Comparison of ENCODE assay signal across 15 cellular contexts in the genomic region with DNA sequence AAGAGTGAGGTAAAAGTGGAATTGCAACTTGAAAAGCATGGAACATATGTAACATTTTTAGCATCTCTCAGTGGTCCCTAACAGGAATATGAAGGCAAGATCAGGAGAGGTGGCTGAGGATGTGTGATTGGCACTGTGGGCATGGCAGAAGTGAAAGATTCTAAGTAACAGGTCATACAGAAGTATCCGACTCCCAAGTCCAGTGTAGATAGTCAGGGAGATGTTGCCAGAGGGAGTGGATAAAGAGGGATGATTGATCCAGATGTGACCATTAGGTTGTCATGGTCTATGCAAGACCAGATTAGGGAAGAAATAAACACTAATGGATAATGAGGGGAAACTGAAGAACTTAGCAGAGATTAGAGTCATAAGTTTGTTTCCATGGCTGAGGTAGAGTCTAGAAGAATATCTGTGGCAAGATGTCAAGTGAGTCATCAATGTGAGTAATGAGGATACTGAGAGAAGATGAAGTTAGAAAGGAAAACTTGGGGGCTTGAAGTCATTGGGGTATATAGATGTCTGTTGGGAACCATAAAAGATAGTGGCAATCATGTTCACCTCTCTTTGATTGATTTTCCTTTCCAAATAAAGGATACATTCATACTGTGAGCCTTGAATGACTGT. TPM values are rescaled to one million over a fixed set of nuclear protein-coding genes. Genes with fewer than 3 reads are reported as not detected.
DNase-seq lines count a peak whose midpoint lies in the region; ATAC-seq and TF ChIP-seq lines count a peak whose summit lies in the region.
"Had no signal": no experiment of that assay in that cellular context is flagged by ENCODE, and none has a peak within 500 bp of the region (broad histone marks: within the 10 kb centered on the region; RNA-seq: fewer than 3 reads in every experiment).

No MANE protein-coding gene starts in this region.

- no TSS peak for BruUV-seq in Calu3 (replicated peaks; lab: Mats Ljungman, UMichigan)

- TF ChIP-seq RAD21 in SK-N-SH (IDR thresholded peaks at IDR 0.05; ENCODE audit: low read length), result no peak

- H3K36me3 ChIP-seq in SK-N-SH (replicated peaks in 1 of 2; ENCODE audit: control insufficient read depth in 1 of 2, insufficient read depth in 2 of 2, low read length in 1 of 2) (peaks cover 74 to 80% of the 10 kb centered on the region in 2 experiments), uterus (no peaks in the 10 kb centered on the region)
- H3K36me3 ChIP-seq: BLaER1 had no signal

- DNase-seq in Right ventricle myocardium superior (no peak), cardiac septum (ENCODE audit: low spot score) (no peak), SK-N-SH (no peak), fibroblast of the conjunctiva (ENCODE audit: low read depth) (peak; percentile 31), uterus (no peak), Calu3 (no peak), cerebellar cortex (ENCODE audit: low spot score) (no peak)
- DNase-seq in activated T-helper 1 cell treated with anti-CD3 and anti-CD28 coated beads, Interleukin-12 subunit alpha, Interleukin-12 subunit beta, Interleukin-2, Interleukin-4 antibody, amounts not matched to agents 30 ng/mL and 10 ng/mL and 1 ng/mL, durations not matched to agents 14 hours and 24 hours and 36 hours (ENCODE audit: low spot score), result no peak
- DNase-seq: islet precursor cell, NCI-H2029 treated with DMSO at 0.1 percent for 48 hours had no signal

- CTCF ChIA-PET in SK-N-SH (lab: Yijun Ruan, JAX) (interaction anchor here (1.4 to 8.9 kb wide), 2 partner anchors 47 to 78 kb away, joined by 5 to 115 read pairs; no protein-coding TSS in a partner anchor), Calu3 (lab: Charles Lee) (interaction anchor here (0.6 kb wide), 1 partner anchor 431 kb away, joined by 3 read pairs; no protein-coding TSS in a partner anchor)

- ATAC-seq in Right ventricle myocardium superior (ENCODE audit: poor library complexity), result peak; percentile 65
- ATAC-seq: HepG2 had no signal

- no peak overlapping the region for H3K4me3 Mint-ChIP-seq in Calu3 (ENCODE audit: low read depth, unreplicated experiment)
- H3K4me3 Mint-ChIP-seq in activated T-helper 1 cell treated with anti-CD3 and anti-CD28 coated beads, Interleukin-12 subunit alpha, Interleukin-12 subunit beta, Interleukin-2, Interleukin-4 antibody, amounts not matched to agents 30 ng/mL and 10 ng/mL and 1 ng/mL, durations not matched to agents 14 hours and 24 hours and 36 hours, result no peak overlapping the region
- H3K4me3 Mint-ChIP-seq: nephron had no signal

- H3K27ac Mint-ChIP-seq in Calu3 (ENCODE audit: unreplicated experiment), result no peak overlapping the region
- H3K27ac Mint-ChIP-seq in activated T-helper 1 cell treated with anti-CD3 and anti-CD28 coated beads, Interleukin-12 subunit alpha, Interleukin-12 subunit beta, Interleukin-2, Interleukin-4 antibody, amounts not matched to agents 30 ng/mL and 10 ng/mL and 1 ng/mL, durations not matched to agents 14 hours and 24 hours and 36 hours, result no peak overlapping the region
- H3K27ac Mint-ChIP-seq: nephron had no signal

- no peak overlapping the region for H3K9ac ChIP-seq in SK-N-SH
- H3K9ac ChIP-seq: BLaER1 had no signal

- H2AFZ ChIP-seq in SK-N-SH (ENCODE audit: low read depth), result no peak overlapping the region

- H3K27ac ChIP-seq in SK-N-SH (ENCODE audit: low read depth in 2 of 2, low read length in 1 of 2) (peak overlapping the region in 1 of 2 experiments; percentile 65; a peak in 3 of 4 replicates), uterus (peak overlapping the region; percentile 6 to 34)
- H3K27ac ChIP-seq: BLaER1, epithelial cell of prostate had no signal

- no peaks in the 10 kb centered on the region for H3K27me3 ChIP-seq in SK-N-SH (ENCODE audit: insufficient read depth)
- no peaks in the 10 kb centered on the region for H3K27me3 ChIP-seq in uterus
- H3K27me3 ChIP-seq: BLaER1 had no signal

- no peak for TF ChIP-seq POLR2A in uterus (IDR thresholded peaks at IDR 0.05)

- no peaks in the 10 kb centered on the region for H3K36me3 Mint-ChIP-seq in Calu3 (ENCODE audit: insufficient read depth, unreplicated experiment)
- H3K36me3 Mint-ChIP-seq in activated T-helper 1 cell treated with anti-CD3 and anti-CD28 coated beads, Interleukin-12 subunit alpha, Interleukin-12 subunit beta, Interleukin-2, Interleukin-4 antibody, amounts not matched to agents 30 ng/mL and 10 ng/mL and 1 ng/mL, durations not matched to agents 14 hours and 24 hours and 36 hours (ENCODE audit: low read depth), result no peaks in the 10 kb centered on the region

- TF ChIP-seq CTCF in SK-N-SH (IDR thresholded peaks at IDR 0.05), result no peak
- TF ChIP-seq CTCF in uterus (IDR thresholded peaks at IDR 0.05), result no peak
- no peak for TF ChIP-seq CTCF in Calu3 (IDR thresholded peaks at IDR 0.05; ENCODE audit: unreplicated experiment)

- H3K79me2 ChIP-seq in SK-N-SH (ENCODE audit: insufficient read depth), result no peaks in the 10 kb centered on the region

- peaks cover 26% of the 10 kb centered on the region for H3F3A ChIP-seq in SK-N-SH (replicated peaks; ENCODE audit: insufficient read depth)

- H4K20me1 ChIP-seq in SK-N-SH (ENCODE audit: insufficient read depth), result no peaks in the 10 kb centered on the region
- H4K20me1 ChIP-seq: BLaER1 had no signal

- POLR2A ChIA-PET in SK-N-SH (lab: Yijun Ruan, JAX), result no interaction called here

- H3K9me3 ChIP-seq in SK-N-SH (no peaks in the 10 kb centered on the region), uterus (no peaks in the 10 kb centered on the region)
- H3K9me3 ChIP-seq: BLaER1 had no signal

- peak overlapping the region; percentile 42; the same call in 1 of the 2 replicates for H3K4me2 ChIP-seq in SK-N-SH
- H3K4me2 ChIP-seq: BLaER1 had no signal

- no peaks in the 10 kb centered on the region for H3K4me1 Mint-ChIP-seq in Calu3 (ENCODE audit: low read depth, unreplicated experiment)
- no peaks in the 10 kb centered on the region for H3K4me1 Mint-ChIP-seq in activated T-helper 1 cell treated with anti-CD3 and anti-CD28 coated beads, Interleukin-12 subunit alpha, Interleukin-12 subunit beta, Interleukin-2, Interleukin-4 antibody, amounts not matched to agents 30 ng/mL and 10 ng/mL and 1 ng/mL, durations not matched to agents 14 hours and 24 hours and 36 hours (ENCODE audit: low read depth)

- 88% methylated on average over 1 of the region's 1 CpG for WGBS in SK-N-SH (ENCODE audit: low lambda C conversion rate)

- H3K4me1 ChIP-seq in SK-N-SH (ENCODE audit: control insufficient read depth in 1 of 2, insufficient read depth in 2 of 2, low read depth in 1 of 2, low read length in 1 of 2), result peaks cover 9 to 15% of the 10 kb centered on the region in 2 experiments; a peak in 3 of 4 replicates
- no peaks in the 10 kb centered on the region for H3K4me1 ChIP-seq in uterus

- intact Hi-C loops in Right ventricle myocardium superior (cut with DNase I) (loop anchor here (2.0 to 10.0 kb wide), 3 partner anchors 48 to 152 kb away; no protein-coding TSS in a partner anchor), cardiac septum (cut with DNase I) (loop anchor here (1.0 to 5.0 kb wide), 3 partner anchors 45 to 160 kb away; no protein-coding TSS in a partner anchor), uterus (cut with DNase I; ENCODE audit: low total_unique reads) (loop anchor here (2.0 kb wide), 1 partner anchor 80 kb away; no protein-coding TSS in a partner anchor), Calu3 (cut with micrococcal nuclease; ENCODE audit: unreplicated experiment) (loop anchor here (1.0 to 2.0 kb wide), 3 partner anchors 47 to 160 kb away; no protein-coding TSS in a partner anchor)
- intact Hi-C loops in activated T-helper 1 cell treated with anti-CD3 and anti-CD28 coated beads, Interleukin-12 subunit alpha, Interleukin-12 subunit beta, Interleukin-2, Interleukin-4 antibody, amounts not matched to agents 30 ng/mL and 10 ng/mL and 1 ng/mL, durations not matched to agents 14 hours and 24 hours and 36 hours (cut with micrococcal nuclease), result loop anchor here (1.0 to 10.0 kb wide), 3 partner anchors 77 to 302 kb away; no protein-coding TSS in a partner anchor

- TF ChIP-seq EP300 in SK-N-SH (IDR thresholded peaks at IDR 0.05; ENCODE audit: borderline replicate concordance in 1 of 2, low read depth in 1 of 2, low read length in 1 of 2), result peak in 1 of 2 experiments; percentile 27; a peak in 1 of 4 replicates

- H3K9me2 ChIP-seq in SK-N-SH, result no peaks in the 10 kb centered on the region

- H3K4me3 ChIP-seq in SK-N-SH (ENCODE audit: low read depth in 2 of 2, low read length in 1 of 2) (no peak overlapping the region), uterus (no peak overlapping the region)
- H3K4me3 ChIP-seq: BLaER1 had no signal

- H3K9me3 Mint-ChIP-seq in Calu3 (ENCODE audit: low read depth, unreplicated experiment), result no peaks in the 10 kb centered on the region
- H3K9me3 Mint-ChIP-seq in activated T-helper 1 cell treated with anti-CD3 and anti-CD28 coated beads, Interleukin-12 subunit alpha, Interleukin-12 subunit beta, Interleukin-2, Interleukin-4 antibody, amounts not matched to agents 30 ng/mL and 10 ng/mL and 1 ng/mL, durations not matched to agents 14 hours and 24 hours and 36 hours, result no peaks in the 10 kb centered on the region
- H3K9me3 Mint-ChIP-seq: nephron had no signal

- H3K27me3 Mint-ChIP-seq in Calu3 (ENCODE audit: unreplicated experiment), result no peaks in the 10 kb centered on the region
- H3K27me3 Mint-ChIP-seq in activated T-helper 1 cell treated with anti-CD3 and anti-CD28 coated beads, Interleukin-12 subunit alpha, Interleukin-12 subunit beta, Interleukin-2, Interleukin-4 antibody, amounts not matched to agents 30 ng/mL and 10 ng/mL and 1 ng/mL, durations not matched to agents 14 hours and 24 hours and 36 hours (ENCODE audit: insufficient read depth), result no peaks in the 10 kb centered on the region

TF ChIP-seq in SK-N-SH, 30 proteins besides CTCF, POLR2A, EP300 and RAD21 (continues in another document):
- TF ChIP-seq SIN3A (IDR thresholded peaks at IDR 0.05; ENCODE audit: borderline replicate concordance, low read depth, low read length), result no peak

RNA-seq across cellular contexts. Expression of a gene that starts 23.9 kb away (rescaled TPM):
- total RNA-seq in Right ventricle myocardium superior (not detected), cardiac septum (0.57 TPM), uterus (1 to 10 TPM in 1 of 4 donors, under 1 TPM in 1, not detected in 2; 0.90 to 2.1 TPM), Calu3 (2022) (not detected in 2 replicates)
- polyA plus RNA-seq in SK-N-SH (2012; rRNA removed), result 0.13 and 0.24 TPM in 2 replicates
- 0.07 and 0.10 TPM in 2 replicates for polyA plus RNA-seq in SK-N-SH (2012; cell fraction: cytosol; rRNA removed)
- polyA plus RNA-seq in SK-N-SH (2012; cell fraction: nucleus; rRNA removed), result 0.66 and 1.0 TPM in 2 replicates
- not detected in 2 replicates for total RNA-seq in activated T-helper 1 cell treated with anti-CD3 and anti-CD28 coated beads, Interleukin-12 subunit alpha, Interleukin-12 subunit beta, Interleukin-2, Interleukin-4 antibody, amounts not matched to agents 30 ng/mL and 10 ng/mL and 1 ng/mL, durations not matched to agents 14 hours and 24 hours and 36 hours
- total RNA-seq: skeletal muscle tissue had no signal
- polyA plus RNA-seq: HepG2 had no signal

RNA-seq across cellular contexts. Expression of a gene that starts 33.7 kb away (rescaled TPM):
- 9.6 TPM for total RNA-seq in Right ventricle myocardium superior
- 8.5 TPM for total RNA-seq in cardiac septum
- 9.1 and 14.5 TPM in 2 replicates for polyA plus RNA-seq in SK-N-SH (2012; rRNA removed)
- polyA plus RNA-seq in SK-N-SH (2012; cell fraction: cytosol; rRNA removed), result 12.4 and 14.1 TPM in 2 replicates
- 18.9 and 28.5 TPM in 2 replicates for polyA plus RNA-seq in SK-N-SH (2012; cell fraction: nucleus; rRNA removed)
- total RNA-seq in uterus, result 10 to 100 TPM; 28.8 to 52.9 (median 36.3) TPM
- total RNA-seq in Calu3 (2022), result 3.9 and 10.0 TPM in 2 replicates
- total RNA-seq in activated T-helper 1 cell treated with anti-CD3 and anti-CD28 coated beads, Interleukin-12 subunit alpha, Interleukin-12 subunit beta, Interleukin-2, Interleukin-4 antibody, amounts not matched to agents 30 ng/mL and 10 ng/mL and 1 ng/mL, durations not matched to agents 14 hours and 24 hours and 36 hours, result 1.5 and 2.2 TPM in 2 replicates
